ENCODE assay signal across 8 cellular contexts in the genomic region with DNA sequence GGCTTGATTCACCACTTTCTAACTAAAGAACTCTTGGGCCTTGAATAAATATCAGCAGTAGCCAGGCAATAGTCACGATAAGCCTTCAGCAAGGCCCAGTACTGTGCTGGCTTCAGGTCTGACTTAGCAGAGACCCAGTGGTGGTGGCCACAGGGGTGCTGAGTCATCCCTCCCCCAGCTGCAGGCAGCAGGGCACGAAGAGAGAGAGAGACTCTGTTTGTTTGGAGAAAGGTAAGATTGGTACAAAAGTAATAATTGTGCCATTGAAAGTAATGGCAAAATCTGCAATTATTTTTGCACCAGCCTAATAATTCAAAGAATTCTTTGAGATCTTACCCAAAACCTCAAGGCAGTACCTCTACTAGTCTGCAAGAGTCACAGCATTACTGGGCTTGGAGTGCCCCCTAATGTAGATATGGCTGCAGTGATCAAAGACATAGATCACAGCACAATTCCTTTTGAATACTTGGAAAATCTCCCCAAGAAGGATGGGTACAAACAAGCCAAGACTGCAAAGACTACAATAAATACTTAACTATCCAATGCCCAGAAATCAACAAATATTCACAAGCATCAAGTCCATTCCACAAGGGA.
A peak's percentile ranks its signal among the peaks of the same experiment; 100 is the strongest.
DNase-seq lines count a peak whose midpoint lies in the region; TF ChIP-seq lines count a peak whose summit lies in the region.

No MANE protein-coding gene starts in this region.

- no peaks in the 10 kb centered on the region for H3K9me2 ChIP-seq in Loucy (replicated peaks; ENCODE audit: low read depth, low read length)

- POLR2A ChIA-PET in HEK293 (lab: Yijun Ruan, JAX) = no interaction called here

- peak overlapping the region; percentile 19 for H3K4me2 ChIP-seq in Loucy (ENCODE audit: low read depth, low read length, poor library complexity, severe bottlenecking)

- peaks cover 0 to 1% (median 0%) of the 10 kb centered on the region in 3 donors for H3K27me3 Mint-ChIP-seq in immature natural killer cell (ENCODE audit: low read depth in 3 of 3)

- H2AFZ ChIP-seq in Loucy (ENCODE audit: low read length) = no peak overlapping the region

- H3K9me3 ChIP-seq in HEK293 (ENCODE audit: control insufficient read depth, insufficient read depth, low read depth, low read length) (no peaks in the 10 kb centered on the region), Loucy (ENCODE audit: insufficient read depth, low read depth, low read length) (no peaks in the 10 kb centered on the region), sigmoid colon (no peaks in the 10 kb centered on the region)

- H3K36me3 ChIP-seq in HEK293 (ENCODE audit: control insufficient read depth in 2 of 2, insufficient read depth in 1 of 2, low read length in 2 of 2) = no peaks in the 10 kb centered on the region
- H3K36me3 ChIP-seq in Loucy (ENCODE audit: insufficient read depth, low read length) = no peaks in the 10 kb centered on the region
- H3K36me3 ChIP-seq in sigmoid colon = no peaks in the 10 kb centered on the region

- no peaks in the 10 kb centered on the region for H3K79me2 ChIP-seq in Loucy (ENCODE audit: insufficient read depth, low read length)

- no peaks in the 10 kb centered on the region for H3F3A ChIP-seq in Loucy (ENCODE audit: low read depth)

- H3K4me3 ChIP-seq in HEK293 (ENCODE audit: low read depth, low read length) (no peak overlapping the region), Loucy (ENCODE audit: low read length, poor library complexity, severe bottlenecking) (no peak overlapping the region), dorsolateral prefrontal cortex (no peak overlapping the region), sigmoid colon (no peak overlapping the region)

- CTCF ChIA-PET in HEK293 (lab: Yijun Ruan, JAX) = interaction anchor here (0.7 to 1.1 kb wide), 3 partner anchors 142 to 1680 kb away, joined by 3 read pairs; no protein-coding TSS in a partner anchor

- DNase-seq in SIG-M5 treated with dmso at 0.1 percent for 504 hours (lab: John Stamatoyannopoulos, UW; ENCODE audit: unreplicated experiment) (peak; percentile 34), SIG-M5 (lab: John Stamatoyannopoulos, UW) (no peak), dorsolateral prefrontal cortex (no peak), sigmoid colon (no peak), immature natural killer cell (no peak), NOMO-1 treated with DMSO at 0.1 percent for 48 hours (lab: John Stamatoyannopoulos, UW; ENCODE audit: unreplicated experiment) (no peak)

- no peak for TF ChIP-seq POLR2A in sigmoid colon (IDR thresholded peaks at IDR 0.05)

- intact Hi-C loops in dorsolateral prefrontal cortex (cut with DNase I) = no loop called here
- intact Hi-C loops in sigmoid colon (cut with DNase I) = loop anchor here (5.0 kb wide), 2 partner anchors 178 to 673 kb away; a partner anchor contains a TSS

- 69 to 75% methylated on average over 2 of the region's 2 CpGs for WGBS in sigmoid colon, 2 donors

- no peaks in the 10 kb centered on the region for H3K4me1 ChIP-seq in HEK293 (ENCODE audit: control insufficient read depth, insufficient read depth, low read length)
- peaks cover 7% of the 10 kb centered on the region for H3K4me1 ChIP-seq in Loucy (ENCODE audit: insufficient read depth, low read length, poor library complexity, severe bottlenecking)
- peaks cover 0 to 5% (median 2%) of the 10 kb centered on the region in 4 donors for H3K4me1 ChIP-seq in sigmoid colon

- H3K9ac ChIP-seq in Loucy (ENCODE audit: low read depth, low read length, poor library complexity, severe bottlenecking) = no peak overlapping the region

- H3K27me3 ChIP-seq in Loucy (ENCODE audit: insufficient read depth, low read length, poor library complexity, severe bottlenecking) (no peaks in the 10 kb centered on the region), dorsolateral prefrontal cortex (no peaks in the 10 kb centered on the region), sigmoid colon (no peaks in the 10 kb centered on the region)

- H3K4me3 Mint-ChIP-seq in immature natural killer cell = no peak overlapping the region

- TF ChIP-seq CTCF in HEK293 (tag by site-specific recombination; IDR thresholded peaks at IDR 0.05) (no peak), Loucy (conservative IDR thresholded peaks at IDR 0.05; ENCODE audit: low read length) (peak; percentile 91), dorsolateral prefrontal cortex (IDR thresholded peaks at IDR 0.05 in 54 of 56, conservative IDR thresholded peaks at IDR 0.05 in 2 of 56; ENCODE audit: low read depth in 1 of 56, partially characterized antibody in 56 of 56) (peak in 51 of 56 donors; percentile 21 to 59 (median 39)), sigmoid colon (IDR thresholded peaks at IDR 0.05) (peak; percentile 12 to 43 (median 38))

- peaks cover 4 to 23% of the 10 kb centered on the region in 2 donors for H3K4me1 Mint-ChIP-seq in immature natural killer cell

- TF ChIP-seq EP300 in sigmoid colon (IDR thresholded peaks at IDR 0.05) = no peak

- peaks cover 0 to 4% (median 0%) of the 10 kb centered on the region in 3 donors for H3K36me3 Mint-ChIP-seq in immature natural killer cell

- H3K9me3 Mint-ChIP-seq in immature natural killer cell = peaks cover 4 to 19% (median 12%) of the 10 kb centered on the region in 6 donors

- H3K27ac ChIP-seq in HEK293 (ENCODE audit: extremely low read depth, low read depth, low read length) (no peak overlapping the region), dorsolateral prefrontal cortex (no peak overlapping the region), sigmoid colon (no peak overlapping the region)

- no peak overlapping the region for H3K27ac Mint-ChIP-seq in immature natural killer cell

- H4K20me1 ChIP-seq in Loucy (ENCODE audit: insufficient read depth, low read length, poor library complexity, severe bottlenecking) = no peaks in the 10 kb centered on the region

TF ChIP-seq in HEK293, 187 proteins besides CTCF, POLR2A, EP300 and RAD21:
- TF ChIP-seq, protein P1, sequence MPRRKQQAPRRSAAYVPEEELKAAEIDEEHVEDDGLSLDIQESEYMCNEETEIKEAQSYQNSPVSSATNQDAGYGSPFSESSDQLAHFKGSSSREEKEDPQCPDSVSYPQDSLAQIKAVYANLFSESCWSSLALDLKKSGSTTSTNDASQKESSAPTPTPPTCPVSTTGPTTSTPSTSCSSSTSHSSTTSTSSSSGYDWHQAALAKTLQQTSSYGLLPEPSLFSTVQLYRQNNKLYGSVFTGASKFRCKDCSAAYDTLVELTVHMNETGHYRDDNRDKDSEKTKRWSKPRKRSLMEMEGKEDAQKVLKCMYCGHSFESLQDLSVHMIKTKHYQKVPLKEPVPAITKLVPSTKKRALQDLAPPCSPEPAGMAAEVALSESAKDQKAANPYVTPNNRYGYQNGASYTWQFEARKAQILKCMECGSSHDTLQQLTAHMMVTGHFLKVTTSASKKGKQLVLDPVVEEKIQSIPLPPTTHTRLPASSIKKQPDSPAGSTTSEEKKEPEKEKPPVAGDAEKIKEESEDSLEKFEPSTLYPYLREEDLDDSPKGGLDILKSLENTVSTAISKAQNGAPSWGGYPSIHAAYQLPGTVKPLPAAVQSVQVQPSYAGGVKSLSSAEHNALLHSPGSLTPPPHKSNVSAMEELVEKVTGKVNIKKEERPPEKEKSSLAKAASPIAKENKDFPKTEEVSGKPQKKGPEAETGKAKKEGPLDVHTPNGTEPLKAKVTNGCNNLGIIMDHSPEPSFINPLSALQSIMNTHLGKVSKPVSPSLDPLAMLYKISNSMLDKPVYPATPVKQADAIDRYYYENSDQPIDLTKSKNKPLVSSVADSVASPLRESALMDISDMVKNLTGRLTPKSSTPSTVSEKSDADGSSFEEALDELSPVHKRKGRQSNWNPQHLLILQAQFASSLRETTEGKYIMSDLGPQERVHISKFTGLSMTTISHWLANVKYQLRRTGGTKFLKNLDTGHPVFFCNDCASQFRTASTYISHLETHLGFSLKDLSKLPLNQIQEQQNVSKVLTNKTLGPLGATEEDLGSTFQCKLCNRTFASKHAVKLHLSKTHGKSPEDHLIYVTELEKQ (tag by site-specific recombination; IDR thresholded peaks at IDR 0.05; ENCODE audit: borderline replicate concordance) = no peak
- TF ChIP-seq ZNF155 (tag by site-specific recombination; IDR thresholded peaks at IDR 0.05) = no peak
- TF ChIP-seq, protein P2, sequence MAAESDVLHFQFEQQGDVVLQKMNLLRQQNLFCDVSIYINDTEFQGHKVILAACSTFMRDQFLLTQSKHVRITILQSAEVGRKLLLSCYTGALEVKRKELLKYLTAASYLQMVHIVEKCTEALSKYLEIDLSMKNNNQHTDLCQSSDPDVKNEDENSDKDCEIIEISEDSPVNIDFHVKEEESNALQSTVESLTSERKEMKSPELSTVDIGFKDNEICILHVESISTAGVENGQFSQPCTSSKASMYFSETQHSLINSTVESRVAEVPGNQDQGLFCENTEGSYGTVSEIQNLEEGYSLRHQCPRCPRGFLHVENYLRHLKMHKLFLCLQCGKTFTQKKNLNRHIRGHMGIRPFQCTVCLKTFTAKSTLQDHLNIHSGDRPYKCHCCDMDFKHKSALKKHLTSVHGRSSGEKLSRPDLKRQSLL (tag by site-specific recombination; IDR thresholded peaks at IDR 0.05) = no peak
- TF ChIP-seq ZNF654 (tag by site-specific recombination; IDR thresholded peaks at IDR 0.05; ENCODE audit: low read depth) = peak; percentile 50
TF ChIP-seq in HEK293: peak in this region for 1.
